10 cellular contexts compared by ENCODE assay signal in the genomic region with DNA sequence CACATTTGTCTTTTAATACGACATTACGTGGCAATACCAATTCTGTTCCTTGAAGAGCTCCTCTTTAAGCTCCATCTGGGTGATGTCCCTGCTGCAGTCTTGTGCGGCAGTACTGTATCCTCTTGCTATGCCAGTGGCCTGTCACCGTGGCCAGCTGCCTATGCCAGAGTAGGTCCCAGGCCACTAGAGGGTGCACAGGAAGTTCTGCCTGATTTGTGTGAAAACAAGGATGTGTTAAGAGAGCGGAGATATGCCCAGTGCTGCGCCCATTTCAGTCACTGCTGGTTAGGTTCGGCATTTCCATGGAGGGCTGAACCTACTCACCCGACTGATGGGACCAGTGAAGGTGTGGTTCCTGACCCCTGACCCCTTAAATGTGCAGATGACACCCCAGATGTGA. TPM values are rescaled to one million over a fixed set of nuclear protein-coding genes. Genes with fewer than 3 reads are reported as not detected.
DNase-seq lines count a peak whose midpoint lies in the region; ATAC-seq and TF ChIP-seq lines count a peak whose summit lies in the region.
"Had no signal": no experiment of that assay in that cellular context is flagged by ENCODE, and none has a peak within 500 bp of the region (broad histone marks: within the 10 kb centered on the region; RNA-seq: fewer than 3 reads in every experiment).

No MANE protein-coding gene starts in this region.

- H3K4me1 Mint-ChIP-seq in neural crest cell = peaks cover 3% of the 10 kb centered on the region
- peaks cover 5% of the 10 kb centered on the region for H3K4me1 Mint-ChIP-seq in activated T-cell treated with anti-CD3 and anti-CD28 coated beads, Interleukin-2, amount 50 U/mL, for 72 hours (ENCODE audit: low read depth)

- DNase-seq in D341Med (ENCODE audit: low spot score) (peak; percentile 67), dermis microvascular lymphatic vessel endothelial cell (ENCODE audit: low read depth in 2 of 2) (peak; percentile 26 to 31), neural crest cell (ENCODE audit: low read depth, low spot score) (peak; percentile 19), amniotic stem cell (lab: John Stamatoyannopoulos, UW) (no peak)
- no peak for DNase-seq in stimulated activated CD4-positive, alpha-beta T cell treated with anti-CD3 and anti-CD28 coated beads, Interleukin-2, amount 100 ng/mL, for 48 hours
- DNase-seq in activated T-cell treated with anti-CD3 and anti-CD28 coated beads, Interleukin-2, amount 50 U/mL, for 72 hours = no peak
- DNase-seq: MG63, upper lobe of left lung had no signal

- H3K4me3 Mint-ChIP-seq in neural crest cell = no peak overlapping the region
- no peak overlapping the region for H3K4me3 Mint-ChIP-seq in activated T-cell treated with anti-CD3 and anti-CD28 coated beads, Interleukin-2, amount 50 U/mL, for 72 hours

- no peaks in the 10 kb centered on the region for H3K27me3 Mint-ChIP-seq in neural crest cell (ENCODE audit: low read depth)
- H3K27me3 Mint-ChIP-seq in activated T-cell treated with anti-CD3 and anti-CD28 coated beads, Interleukin-2, amount 50 U/mL, for 72 hours (ENCODE audit: low read depth) = no peaks in the 10 kb centered on the region

- H3K36me3 Mint-ChIP-seq in neural crest cell (ENCODE audit: low read depth) = no peaks in the 10 kb centered on the region
- peaks cover 0 to 8% of the 10 kb centered on the region in 2 donors for H3K36me3 Mint-ChIP-seq in activated T-cell treated with anti-CD3 and anti-CD28 coated beads, Interleukin-2, amount 50 U/mL, for 72 hours (ENCODE audit: insufficient read depth in 2 of 2)

- H3K9me3 Mint-ChIP-seq in neural crest cell = no peaks in the 10 kb centered on the region
- no peaks in the 10 kb centered on the region for H3K9me3 Mint-ChIP-seq in activated T-cell treated with anti-CD3 and anti-CD28 coated beads, Interleukin-2, amount 50 U/mL, for 72 hours

- no peak overlapping the region for H3K27ac Mint-ChIP-seq in neural crest cell (ENCODE audit: unreplicated experiment)
- H3K27ac Mint-ChIP-seq in activated T-cell treated with anti-CD3 and anti-CD28 coated beads, Interleukin-2, amount 50 U/mL, for 72 hours = no peak overlapping the region

- TF ChIP-seq CTCF in LNCAP (IDR thresholded peaks at IDR 0.05) (peak; percentile 31; the same call in 1 of the 2 replicates), neural crest cell (conservative IDR thresholded peaks at IDR 0.05) (peak; percentile 42)

- no peak for ATAC-seq in activated T-cell treated with anti-CD3 and anti-CD28 coated beads, Interleukin-2, amount 50 U/mL, for 72 hours (replicated peaks in 1 of 2)
- ATAC-seq in GM19351 (IDR thresholded peaks at IDR 0.05; ENCODE audit: unreplicated experiment) = no peak

RNA-seq across cellular contexts. Expression of a gene that starts 25.2 kb away (rescaled TPM):
- total RNA-seq in dermis microvascular lymphatic vessel endothelial cell = 9.1 and 11.3 TPM in 2 replicates
- 16.7 and 17.7 TPM in 2 replicates for total RNA-seq in neural crest cell
- 10 to 100 TPM; 16.2 to 18.8 TPM for total RNA-seq in activated T-cell treated with anti-CD3 and anti-CD28 coated beads, Interleukin-2, amount 50 U/mL, for 72 hours

RNA-seq across cellular contexts. Expression of a gene that starts 26.8 kb away (rescaled TPM):
- 55.8 and 56.6 TPM in 2 replicates for total RNA-seq in dermis microvascular lymphatic vessel endothelial cell
- 49.9 and 53.5 TPM in 2 replicates for total RNA-seq in neural crest cell
- total RNA-seq in activated T-cell treated with anti-CD3 and anti-CD28 coated beads, Interleukin-2, amount 50 U/mL, for 72 hours = 10 to 100 TPM; 59.1 to 65.9 TPM

Comparison
In these comparisons a context has a peak if more than half of its experiments do, and no peak if none do; other contexts are left out.
1. DNase-seq: peak in D341Med (single experiment), dermis microvascular lymphatic vessel endothelial cell (2 of 2) and neural crest cell (single experiment); none in stimulated activated CD4-positive, alpha-beta T cell treated with anti-CD3 and anti-CD28 coated beads, Interleukin-2, amount 100 ng/mL, for 48 hours (0 of 2), activated T-cell treated with anti-CD3 and anti-CD28 coated beads, Interleukin-2, amount 50 U/mL, for 72 hours (0 of 2) and amniotic stem cell (single experiment).